In genomic region chr9:41073471-41074243, GRCh38 we compare ENCODE assay signal across 7 cellular contexts. TPM values are rescaled to one million over a fixed set of nuclear protein-coding genes. Genes with fewer than 3 reads are reported as not detected.
DNase-seq lines count a peak whose midpoint lies in the region; ATAC-seq lines count a peak whose summit lies in the region.
"Not testable (repeated sequence)": the region's sequence is repeated elsewhere in the genome, so short reads cannot be mapped to it uniquely, and the experiment has no call there.

No MANE protein-coding gene starts in this region.

- intact Hi-C loops in dendritic cell treated with granulocyte-macrophage colony-stimulating factor and Interleukin-4, amounts not matched to agents 40 ng/mL and 50 ng/mL, for 4 days (cut with micrococcal nuclease); Right ventricle myocardium superior (cut with DNase I): not testable (repeated sequence)

- ATAC-seq in GM18907 (IDR thresholded peaks at IDR 0.05; ENCODE audit: unreplicated experiment) (peak; percentile 17), Right ventricle myocardium superior (ENCODE audit: poor library complexity) (peak; percentile 41)
- peak; percentile 6 for ATAC-seq in activated T-helper 17 cell treated with anti-CD3 and anti-CD28 coated beads, Interleukin-2, amount 50 U/mL, for 72 hours (replicated peaks)

- not testable (repeated sequence) for H3K9me3 Mint-ChIP-seq in activated T-helper 17 cell treated with anti-CD3 and anti-CD28 coated beads, Interleukin-2, amount 50 U/mL, for 72 hours; dendritic cell treated with granulocyte-macrophage colony-stimulating factor and Interleukin-4, amounts not matched to agents 40 ng/mL and 50 ng/mL, for 4 days

- H3K4me3 Mint-ChIP-seq in activated T-helper 17 cell treated with anti-CD3 and anti-CD28 coated beads, Interleukin-2, amount 50 U/mL, for 72 hours = peak overlapping the region; percentile 51
- peak overlapping the region; percentile 21 for H3K4me3 Mint-ChIP-seq in dendritic cell treated with granulocyte-macrophage colony-stimulating factor and Interleukin-4, amounts not matched to agents 40 ng/mL and 50 ng/mL, for 4 days

- not testable (repeated sequence) for H3K36me3 ChIP-seq in muscle layer of colon (ENCODE audit: insufficient read depth, low read length)

- not testable (repeated sequence) for H3K9me3 ChIP-seq in muscle layer of colon (ENCODE audit: low read length)

- DNase-seq in M059J (ENCODE audit: low read depth) (peak; percentile 7), Right ventricle myocardium superior (peak; percentile 43), skeletal muscle cell (ENCODE audit: low read depth) (peak; percentile 10)

- not testable (repeated sequence) for H3K4me1 ChIP-seq in muscle layer of colon (ENCODE audit: insufficient read depth, low read length)

- not testable (repeated sequence) for H3K27ac ChIP-seq in muscle layer of colon (ENCODE audit: low read depth, low read length)

- H3K4me1 Mint-ChIP-seq in activated T-helper 17 cell treated with anti-CD3 and anti-CD28 coated beads, Interleukin-2, amount 50 U/mL, for 72 hours = not testable (repeated sequence)
- H3K4me1 Mint-ChIP-seq in dendritic cell treated with granulocyte-macrophage colony-stimulating factor and Interleukin-4, amounts not matched to agents 40 ng/mL and 50 ng/mL, for 4 days (ENCODE audit: low read depth) = peaks cover 23% of the 10 kb centered on the region

- not testable (repeated sequence) for H3K27me3 ChIP-seq in muscle layer of colon (ENCODE audit: control insufficient read depth in 1 of 2, insufficient read depth in 2 of 2, low read length in 2 of 2)

- peaks cover 29% of the 10 kb centered on the region for H3K27me3 Mint-ChIP-seq in activated T-helper 17 cell treated with anti-CD3 and anti-CD28 coated beads, Interleukin-2, amount 50 U/mL, for 72 hours
- peaks cover 46% of the 10 kb centered on the region for H3K27me3 Mint-ChIP-seq in dendritic cell treated with granulocyte-macrophage colony-stimulating factor and Interleukin-4, amounts not matched to agents 40 ng/mL and 50 ng/mL, for 4 days

- H3K4me3 ChIP-seq in muscle layer of colon (ENCODE audit: low read depth in 1 of 2, low read length in 2 of 2) (peak overlapping the region; percentile 47 to 62), skeletal muscle cell (ENCODE audit: low read depth, low read length) (peak overlapping the region; percentile 62)

- H3K36me3 Mint-ChIP-seq in activated T-helper 17 cell treated with anti-CD3 and anti-CD28 coated beads, Interleukin-2, amount 50 U/mL, for 72 hours (ENCODE audit: low read depth); dendritic cell treated with granulocyte-macrophage colony-stimulating factor and Interleukin-4, amounts not matched to agents 40 ng/mL and 50 ng/mL, for 4 days (ENCODE audit: low read depth): not testable (repeated sequence)

- H3K27ac Mint-ChIP-seq in activated T-helper 17 cell treated with anti-CD3 and anti-CD28 coated beads, Interleukin-2, amount 50 U/mL, for 72 hours; dendritic cell treated with granulocyte-macrophage colony-stimulating factor and Interleukin-4, amounts not matched to agents 40 ng/mL and 50 ng/mL, for 4 days: not testable (repeated sequence)

- not testable (repeated sequence) for H3K9ac ChIP-seq in muscle layer of colon (ENCODE audit: low read length)

RNA-seq across cellular contexts. Expression of gene FOXD4L6, which starts 54.8 kb away (rescaled TPM):
- not detected in 2 replicates for total RNA-seq in M059J (2014; rRNA removed; shearing (Covaris generic))
- total RNA-seq in activated T-helper 17 cell treated with anti-CD3 and anti-CD28 coated beads, Interleukin-2, amount 50 U/mL, for 72 hours = not detected
- not detected for total RNA-seq in Right ventricle myocardium superior
